Comparison of ENCODE assay signal across 1 cellular context in genomic region chr19:57664269-57665127, GRCh38.
TF ChIP-seq lines count a peak whose summit lies in the region.

No MANE protein-coding gene starts in this region.

TF ChIP-seq in HEK293, 187 proteins besides CTCF, POLR2A, EP300 and RAD21 (continued from another document):
- TF ChIP-seq ZBTB11 (tag by site-specific recombination; conservative IDR thresholded peaks at IDR 0.05; ENCODE audit: low read depth) (0 out of 2 replicates have a peak, but pooled peaks have one; percentile 15), GLI4 (tag by site-specific recombination; IDR thresholded peaks at IDR 0.05) (no peak), ZSCAN16 (tag by site-specific recombination; IDR thresholded peaks at IDR 0.05) (no peak), ZSCAN30 (tag by site-specific recombination; IDR thresholded peaks at IDR 0.05) (peak; percentile 64; the same call in 1 of the 2 replicates), GLIS1 (tag by site-specific recombination; IDR thresholded peaks at IDR 0.05) (peak; percentile 53), OSR2 (tag by site-specific recombination; IDR thresholded peaks at IDR 0.05) (0 out of 2 replicates have a peak, but pooled peaks have one; percentile 47), ZBTB8A (tag by site-specific recombination; IDR thresholded peaks at IDR 0.05) (peak; percentile 44; the same call in 1 of the 2 replicates)
